In genomic region chr20:45415822-45416637, GRCh38 we compare ENCODE assay signal across 8 cellular contexts. TPM values are rescaled to one million over a fixed set of nuclear protein-coding genes. Genes with fewer than 3 reads are reported as not detected.
DNase-seq lines count a peak whose midpoint lies in the region; ATAC-seq and TF ChIP-seq lines count a peak whose summit lies in the region.

Gene PIGT (plus strand): TSS chr20:45416141. CDS start chr20:45416157, 16 bp downstream.

- no peak for TF ChIP-seq CTCF in ascending aorta (IDR thresholded peaks at IDR 0.05)

- H3K27ac ChIP-seq in ascending aorta (peak within 1 kb of the TSS; percentile 76 to 83), aorta (ENCODE audit: low read depth in 1 of 2, low read length in 2 of 2) (peak within 1 kb of the TSS; percentile 44 to 71)

- DNase-seq in NCI-H2029 (lab: John Stamatoyannopoulos, UW) (peak; percentile 89), T-helper 22 cell (ENCODE audit: low read depth) (peak; percentile 89), ascending aorta (ENCODE audit: low spot score in 2 of 2) (peak; percentile 64 to 94), hepatic stellate cell (ENCODE audit: low spot score) (peak; percentile 86), retina (peak; percentile 89), aorta (peak; percentile 92 to 93)

- intact Hi-C loops in ascending aorta (cut with DNase I) = loop anchor here (1.0 to 2.0 kb wide), 3 partner anchors 9 to 53 kb away; partner anchors contain the start of gene SYS1
- intact Hi-C loops in aorta (cut with DNase I) = loop anchor here in 1 of 2 donors (5.0 kb wide), 2 partner anchors 44 to 79 kb away; no protein-coding TSS in a partner anchor

- H3K36me3 ChIP-seq in ascending aorta = peaks cover 20 to 34% of the 10 kb centered on the region in 2 donors
- H3K36me3 ChIP-seq in aorta (ENCODE audit: control insufficient read depth in 1 of 2, insufficient read depth in 2 of 2, low read length in 1 of 2) = peaks cover under 1 to 3% of the 10 kb centered on the region in 2 donors

- WGBS in aorta, 2 donors = 0 to 1% methylated on average over 50 to 52 of the region's 52 CpGs

- no peaks in the 10 kb centered on the region for H3K27me3 ChIP-seq in ascending aorta
- H3K27me3 ChIP-seq in aorta (ENCODE audit: control insufficient read depth in 1 of 2, insufficient read depth in 2 of 2, low read length in 1 of 2) = no peaks in the 10 kb centered on the region

- H3K9me3 ChIP-seq in ascending aorta = no peaks in the 10 kb centered on the region
- H3K9me3 ChIP-seq in aorta (ENCODE audit: control insufficient read depth, low read length) = no peaks in the 10 kb centered on the region

- peak within 1 kb of the TSS; percentile 89 to 91 for H3K4me3 ChIP-seq in ascending aorta
- peak within 1 kb of the TSS; percentile 57 to 82 for H3K4me3 ChIP-seq in aorta (ENCODE audit: low read length in 2 of 2)

- H3K4me1 ChIP-seq in ascending aorta = peaks cover 6 to 25% of the 10 kb centered on the region in 2 donors
- H3K4me1 ChIP-seq in aorta (ENCODE audit: control insufficient read depth in 1 of 2, insufficient read depth in 2 of 2, low read length in 2 of 2) = no peaks in the 10 kb centered on the region

- ATAC-seq in GM18502 (IDR thresholded peaks at IDR 0.05; ENCODE audit: poor library complexity, unreplicated experiment) = peak; percentile 76
- ATAC-seq in HG02938 (IDR thresholded peaks at IDR 0.05; ENCODE audit: unreplicated experiment) = peak; percentile 66
- ATAC-seq in aorta (ENCODE audit: low FRiP score) = peak; percentile 93

RNA-seq across cellular contexts. Expression of gene PIGT, which starts in this region (rescaled TPM):
- 142 TPM for total RNA-seq in ascending aorta
- 100 to 1,000 TPM; 113 TPM for total RNA-seq in aorta
- 100 to 1,000 TPM in 1 of 2 donors, 10 to 100 TPM in 1; 69.0 to 151 TPM for polyA plus RNA-seq in aorta

Comparison
In these comparisons a context has a peak if more than half of its experiments do, and no peak if none do; other contexts are left out.
1. Peak in every context shown above with its lines: DNase-seq, ATAC-seq, H3K4me3 ChIP-seq and H3K27ac ChIP-seq.